In genomic region chr10:96496281-96496925, GRCh38 we compare ENCODE assay signal across 12 cellular contexts. TPM values are rescaled to one million over a fixed set of nuclear protein-coding genes. Genes with fewer than 3 reads are reported as not detected.
DNase-seq lines count a peak whose midpoint lies in the region; ATAC-seq and TF ChIP-seq lines count a peak whose summit lies in the region.
"Had no signal": no experiment of that assay in that cellular context is flagged by ENCODE, and none has a peak within 500 bp of the region (broad histone marks: within the 10 kb centered on the region; RNA-seq: fewer than 3 reads in every experiment).

No MANE protein-coding gene starts in this region.

- no peak overlapping the region for H3K27ac ChIP-seq in RWPE1

- POLR2A ChIA-PET in RWPE1 (lab: Yijun Ruan, JAX; ENCODE audit: low non-redundant PET), result no interaction called here

- no peaks in the 10 kb centered on the region for H3K4me1 Mint-ChIP-seq in activated naive CD4-positive, alpha-beta T cell treated with anti-CD3 and anti-CD28 coated beads for 36 hours (ENCODE audit: low read depth)
- no peaks in the 10 kb centered on the region for H3K4me1 Mint-ChIP-seq in progenitor cell of endocrine pancreas (ENCODE audit: low read depth)

- H3K36me3 Mint-ChIP-seq in activated naive CD4-positive, alpha-beta T cell treated with anti-CD3 and anti-CD28 coated beads for 36 hours (ENCODE audit: low read depth), result no peaks in the 10 kb centered on the region
- H3K36me3 Mint-ChIP-seq in activated naive CD4-positive, alpha-beta T cell treated with anti-CD3 and anti-CD28 coated beads, Interleukin-2, amount 50 U/mL, for 72 hours, result no peaks in the 10 kb centered on the region
- no peaks in the 10 kb centered on the region for H3K36me3 Mint-ChIP-seq in progenitor cell of endocrine pancreas (ENCODE audit: insufficient read depth)

- intact Hi-C loops in activated naive CD4-positive, alpha-beta T cell treated with anti-CD3 and anti-CD28 coated beads for 36 hours (cut with micrococcal nuclease), result no loop called here

- TF ChIP-seq CTCF in progenitor cell of endocrine pancreas (IDR thresholded peaks at IDR 0.05; ENCODE audit: unreplicated experiment) (no peak), RWPE1 (conservative IDR thresholded peaks at IDR 0.05; ENCODE audit: low read depth) (no peak)

- CTCF ChIA-PET in activated naive CD4-positive, alpha-beta T cell treated with anti-CD3 and anti-CD28 coated beads for 36 hours (lab: Charles Lee), result no interaction called here
- CTCF ChIA-PET in RWPE1 (lab: Yijun Ruan, JAX), result interaction anchor here (1.1 to 1.2 kb wide), 2 partner anchors 10 to 17 kb away, joined by 4 to 5 read pairs; partner anchors contain the start of gene TLL2

- no peak overlapping the region for H3K4me3 Mint-ChIP-seq in activated naive CD4-positive, alpha-beta T cell treated with anti-CD3 and anti-CD28 coated beads for 36 hours
- no peak overlapping the region for H3K4me3 Mint-ChIP-seq in progenitor cell of endocrine pancreas (ENCODE audit: low read depth)

- peak; percentile 14 for DNase-seq in activated naive CD4-positive, alpha-beta T cell treated with anti-CD3 and anti-CD28 coated beads for 36 hours
- no peak for DNase-seq in activated naive CD4-positive, alpha-beta T cell treated with anti-CD3 and anti-CD28 coated beads, Interleukin-2, amount 50 U/mL, for 72 hours (ENCODE audit: low spot score in 2 of 2)
- DNase-seq in RKO (ENCODE audit: low spot score) (peak; percentile 22), fibroblast of peridontal ligament (ENCODE audit: extremely low read depth) (peak; percentile 12), progenitor cell of endocrine pancreas (ENCODE audit: low spot score, unreplicated experiment) (peak; percentile 39), RWPE1 (ENCODE audit: low spot score) (no peak)
- DNase-seq: activated T-cell treated with anti-CD3 and anti-CD28 coated beads, Interleukin-2, amount 50 U/mL, for 1 hour; NCI-H1092 treated with DMSO at 0.1 percent for 48 hours had no signal

- H3K27me3 Mint-ChIP-seq in activated naive CD4-positive, alpha-beta T cell treated with anti-CD3 and anti-CD28 coated beads for 36 hours (ENCODE audit: low read depth), result peaks cover 3% of the 10 kb centered on the region
- peaks cover 4% of the 10 kb centered on the region for H3K27me3 Mint-ChIP-seq in progenitor cell of endocrine pancreas

- H3K9me3 Mint-ChIP-seq in activated naive CD4-positive, alpha-beta T cell treated with anti-CD3 and anti-CD28 coated beads for 36 hours, result no peaks in the 10 kb centered on the region
- no peaks in the 10 kb centered on the region for H3K9me3 Mint-ChIP-seq in activated naive CD4-positive, alpha-beta T cell treated with anti-CD3 and anti-CD28 coated beads, Interleukin-2, amount 50 U/mL, for 72 hours
- H3K9me3 Mint-ChIP-seq in progenitor cell of endocrine pancreas (ENCODE audit: low read depth), result no peaks in the 10 kb centered on the region

- no peak overlapping the region for H3K27ac Mint-ChIP-seq in activated naive CD4-positive, alpha-beta T cell treated with anti-CD3 and anti-CD28 coated beads for 36 hours
- no peak overlapping the region for H3K27ac Mint-ChIP-seq in activated naive CD4-positive, alpha-beta T cell treated with anti-CD3 and anti-CD28 coated beads, Interleukin-2, amount 50 U/mL, for 72 hours
- H3K27ac Mint-ChIP-seq in progenitor cell of endocrine pancreas, result no peak overlapping the region

- no peak for ATAC-seq in activated naive CD4-positive, alpha-beta T cell treated with anti-CD3 and anti-CD28 coated beads, Interleukin-2, amount 50 U/mL, for 72 hours
- ATAC-seq in GM19351 (IDR thresholded peaks at IDR 0.05; ENCODE audit: unreplicated experiment), result no peak
- no peak for ATAC-seq in GM21515 (IDR thresholded peaks at IDR 0.05; ENCODE audit: unreplicated experiment)
- ATAC-seq: sciatic nerve had no signal

RNA-seq across cellular contexts. Expression of gene TLL2, which starts 17.3 kb away (rescaled TPM):
- under 1 TPM in 1 of 2 experiments, not detected in 1; 0.07 TPM for total RNA-seq in activated naive CD4-positive, alpha-beta T cell treated with anti-CD3 and anti-CD28 coated beads for 36 hours
- under 1 TPM in 1 of 2 donors, not detected in 1; 0.16 TPM for total RNA-seq in activated naive CD4-positive, alpha-beta T cell treated with anti-CD3 and anti-CD28 coated beads, Interleukin-2, amount 50 U/mL, for 72 hours
- 0.58 and 0.60 TPM in 2 replicates for total RNA-seq in progenitor cell of endocrine pancreas
- total RNA-seq: mononuclear cell had no signal

Comparison
In these comparisons a context has a peak if more than half of its experiments do, and no peak if none do; other contexts are left out.
1. DNase-seq: peak in activated naive CD4-positive, alpha-beta T cell treated with anti-CD3 and anti-CD28 coated beads for 36 hours (single experiment), RKO (single experiment), fibroblast of peridontal ligament (single experiment) and progenitor cell of endocrine pancreas (single experiment); none in activated naive CD4-positive, alpha-beta T cell treated with anti-CD3 and anti-CD28 coated beads, Interleukin-2, amount 50 U/mL, for 72 hours (0 of 2) and RWPE1 (single experiment).